ENCODE assay signal across 1 cellular context in the genomic region with DNA sequence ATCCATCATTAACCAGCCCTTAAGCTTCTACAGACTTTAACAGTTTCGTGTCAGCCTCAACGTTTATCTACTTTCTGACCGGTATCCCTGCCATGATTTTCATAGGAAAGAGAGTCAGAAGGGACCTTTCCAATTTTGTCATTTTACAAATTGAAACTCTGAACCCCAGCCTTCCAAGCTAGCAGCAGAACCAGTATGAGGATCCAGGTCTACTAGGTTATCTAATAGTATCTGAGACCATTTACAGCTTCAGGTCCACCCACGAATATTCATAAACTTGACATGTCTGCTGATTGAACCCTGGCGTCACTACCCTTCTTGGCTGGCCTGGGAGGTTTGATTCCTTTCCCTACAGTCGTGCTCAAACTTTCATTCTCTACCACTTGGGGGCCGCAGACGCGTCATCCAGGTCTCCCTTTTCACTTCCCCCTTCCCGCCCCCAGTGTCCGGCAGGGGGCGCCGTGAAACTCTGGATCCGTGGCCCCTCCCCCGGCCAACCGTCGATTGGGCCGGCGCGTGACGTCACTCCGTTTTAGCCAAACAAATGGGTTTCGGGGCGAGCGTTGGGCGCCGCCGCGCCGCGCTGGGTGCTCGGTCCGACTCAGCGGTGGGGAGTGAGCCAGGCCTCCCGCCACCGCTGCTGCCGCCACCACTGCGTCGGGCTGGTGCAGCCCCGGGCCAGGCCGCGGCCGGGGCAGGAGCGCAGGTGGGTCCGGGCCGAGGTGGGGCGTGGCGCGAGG.
A peak's percentile ranks its signal among the peaks of the same experiment; 100 is the strongest.
TF ChIP-seq lines count a peak whose summit lies in the region.

Gene FBXO34, plus strand, starts transcription at position 590 of the 740 bp plus-strand sequence. CDS start 78,970 bp downstream, outside the sequence.

TF ChIP-seq in K562, 482 proteins besides CTCF, POLR2A, EP300 and RAD21 (continued from another document and continues in another):
- TF ChIP-seq SMARCE1 (IDR thresholded peaks at IDR 0.05) (peak; percentile 34; the same call in 1 of the 2 replicates), ZNF507 (tag; conservative IDR thresholded peaks at IDR 0.05) (no peak), ADNP (tag; IDR thresholded peaks at IDR 0.05) (no peak), TFAP4 (CRISPR knock-in tag; IDR thresholded peaks at IDR 0.05; ENCODE audit: borderline replicate concordance) (peak; percentile 67; the same call in 1 of the 2 replicates), CTCFL (IDR thresholded peaks at IDR 0.05; ENCODE audit: borderline replicate concordance, insufficient read depth, low read depth, low read length, poor library complexity, severe bottlenecking) (peak; percentile 93), EHMT2 (IDR thresholded peaks at IDR 0.05) (peak; percentile 31; the same call in 1 of the 2 replicates), NCOA6 (IDR thresholded peaks at IDR 0.05) (no peak), ZNF347 (CRISPR knock-in tag; IDR thresholded peaks at IDR 0.05; ENCODE audit: low read depth) (no peak), KLF10 (CRISPR knock-in tag; IDR thresholded peaks at IDR 0.05) (no peak), HMGN3 (IDR thresholded peaks at IDR 0.05; ENCODE audit: borderline replicate concordance, extremely low read depth, insufficient read length, low read depth, low read length) (peak; percentile 74), PHB (CRISPR knock-in tag; IDR thresholded peaks at IDR 0.05) (no peak), E2F3 (CRISPR knock-in tag; IDR thresholded peaks at IDR 0.05) (no peak), ZNF699 (CRISPR knock-in tag; IDR thresholded peaks at IDR 0.05; ENCODE audit: insufficient replicate concordance) (no peak), ZBTB7A (IDR thresholded peaks at IDR 0.05; ENCODE audit: borderline replicate concordance, control insufficient read depth, low read depth, low read length) (peak; percentile 43; the same call in 1 of the 2 replicates), CSDE1 (IDR thresholded peaks at IDR 0.05) (no peak), RCOR1 (IDR thresholded peaks at IDR 0.05; ENCODE audit: borderline replicate concordance in 1 of 2, low read depth in 2 of 2, low read length in 2 of 2) (peak in 1 of 2 experiments; percentile 57; a peak in 1 of 4 replicates), CBFB (CRISPR knock-in tag; IDR thresholded peaks at IDR 0.05) (no peak), DPF2 (IDR thresholded peaks at IDR 0.05) (no peak), SMAD2 (IDR thresholded peaks at IDR 0.05; ENCODE audit: low read depth, low read length) (no peak), SREBF2 (CRISPR knock-in tag; IDR thresholded peaks at IDR 0.05) (no peak), ARID1B (IDR thresholded peaks at IDR 0.05) (peak; percentile 31; the same call in 1 of the 2 replicates), NCOA1 (IDR thresholded peaks at IDR 0.05; ENCODE audit: low read depth) (peak; percentile 52; the same call in 1 of the 2 replicates), SMARCA4 (IDR thresholded peaks at IDR 0.05) (no peak), ZNF766 (CRISPR knock-in tag; conservative IDR thresholded peaks at IDR 0.05) (no peak; the same call in 1 of the 2 replicates), ZNF436 (CRISPR knock-in tag; IDR thresholded peaks at IDR 0.05) (no peak), MTA3 (IDR thresholded peaks at IDR 0.05; ENCODE audit: borderline replicate concordance) (peak; percentile 88; the same call in 1 of the 2 replicates)
- TF ChIP-seq, protein P1, sequence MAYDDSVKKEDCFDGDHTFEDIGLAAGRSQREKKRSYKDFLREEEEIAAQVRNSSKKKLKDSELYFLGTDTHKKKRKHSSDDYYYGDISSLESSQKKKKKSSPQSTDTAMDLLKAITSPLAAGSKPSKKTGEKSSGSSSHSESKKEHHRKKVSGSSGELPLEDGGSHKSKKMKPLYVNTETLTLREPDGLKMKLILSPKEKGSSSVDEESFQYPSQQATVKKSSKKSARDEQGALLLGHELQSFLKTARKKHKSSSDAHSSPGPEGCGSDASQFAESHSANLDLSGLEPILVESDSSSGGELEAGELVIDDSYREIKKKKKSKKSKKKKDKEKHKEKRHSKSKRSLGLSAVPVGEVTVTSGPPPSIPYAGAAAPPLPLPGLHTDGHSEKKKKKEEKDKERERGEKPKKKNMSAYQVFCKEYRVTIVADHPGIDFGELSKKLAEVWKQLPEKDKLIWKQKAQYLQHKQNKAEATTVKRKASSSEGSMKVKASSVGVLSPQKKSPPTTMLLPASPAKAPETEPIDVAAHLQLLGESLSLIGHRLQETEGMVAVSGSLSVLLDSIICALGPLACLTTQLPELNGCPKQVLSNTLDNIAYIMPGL (CRISPR knock-in tag; IDR thresholded peaks at IDR 0.05): no peak
- TF ChIP-seq, protein P2, sequence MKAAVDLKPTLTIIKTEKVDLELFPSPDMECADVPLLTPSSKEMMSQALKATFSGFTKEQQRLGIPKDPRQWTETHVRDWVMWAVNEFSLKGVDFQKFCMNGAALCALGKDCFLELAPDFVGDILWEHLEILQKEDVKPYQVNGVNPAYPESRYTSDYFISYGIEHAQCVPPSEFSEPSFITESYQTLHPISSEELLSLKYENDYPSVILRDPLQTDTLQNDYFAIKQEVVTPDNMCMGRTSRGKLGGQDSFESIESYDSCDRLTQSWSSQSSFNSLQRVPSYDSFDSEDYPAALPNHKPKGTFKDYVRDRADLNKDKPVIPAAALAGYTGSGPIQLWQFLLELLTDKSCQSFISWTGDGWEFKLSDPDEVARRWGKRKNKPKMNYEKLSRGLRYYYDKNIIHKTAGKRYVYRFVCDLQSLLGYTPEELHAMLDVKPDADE (conservative IDR thresholded peaks at IDR 0.05; ENCODE audit: control insufficient read depth, low read depth, low read length): peak; percentile 64; the same call in 1 of the 2 replicates
- TF ChIP-seq, protein P3, sequence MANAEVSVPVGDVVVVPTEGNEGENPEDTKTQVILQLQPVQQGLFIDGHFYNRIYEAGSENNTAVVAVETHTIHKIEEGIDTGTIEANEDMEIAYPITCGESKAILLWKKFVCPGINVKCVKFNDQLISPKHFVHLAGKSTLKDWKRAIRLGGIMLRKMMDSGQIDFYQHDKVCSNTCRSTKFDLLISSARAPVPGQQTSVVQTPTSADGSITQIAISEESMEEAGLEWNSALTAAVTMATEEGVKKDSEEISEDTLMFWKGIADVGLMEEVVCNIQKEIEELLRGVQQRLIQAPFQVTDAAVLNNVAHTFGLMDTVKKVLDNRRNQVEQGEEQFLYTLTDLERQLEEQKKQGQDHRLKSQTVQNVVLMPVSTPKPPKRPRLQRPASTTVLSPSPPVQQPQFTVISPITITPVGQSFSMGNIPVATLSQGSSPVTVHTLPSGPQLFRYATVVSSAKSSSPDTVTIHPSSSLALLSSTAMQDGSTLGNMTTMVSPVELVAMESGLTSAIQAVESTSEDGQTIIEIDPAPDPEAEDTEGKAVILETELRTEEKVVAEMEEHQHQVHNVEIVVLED (CRISPR knock-in tag; IDR thresholded peaks at IDR 0.05): peak; percentile 83
- TF ChIP-seq, protein P4, sequence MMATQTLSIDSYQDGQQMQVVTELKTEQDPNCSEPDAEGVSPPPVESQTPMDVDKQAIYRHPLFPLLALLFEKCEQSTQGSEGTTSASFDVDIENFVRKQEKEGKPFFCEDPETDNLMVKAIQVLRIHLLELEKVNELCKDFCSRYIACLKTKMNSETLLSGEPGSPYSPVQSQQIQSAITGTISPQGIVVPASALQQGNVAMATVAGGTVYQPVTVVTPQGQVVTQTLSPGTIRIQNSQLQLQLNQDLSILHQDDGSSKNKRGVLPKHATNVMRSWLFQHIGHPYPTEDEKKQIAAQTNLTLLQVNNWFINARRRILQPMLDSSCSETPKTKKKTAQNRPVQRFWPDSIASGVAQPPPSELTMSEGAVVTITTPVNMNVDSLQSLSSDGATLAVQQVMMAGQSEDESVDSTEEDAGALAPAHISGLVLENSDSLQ (IDR thresholded peaks at IDR 0.05): peak; percentile 56
- TF ChIP-seq, protein P5, sequence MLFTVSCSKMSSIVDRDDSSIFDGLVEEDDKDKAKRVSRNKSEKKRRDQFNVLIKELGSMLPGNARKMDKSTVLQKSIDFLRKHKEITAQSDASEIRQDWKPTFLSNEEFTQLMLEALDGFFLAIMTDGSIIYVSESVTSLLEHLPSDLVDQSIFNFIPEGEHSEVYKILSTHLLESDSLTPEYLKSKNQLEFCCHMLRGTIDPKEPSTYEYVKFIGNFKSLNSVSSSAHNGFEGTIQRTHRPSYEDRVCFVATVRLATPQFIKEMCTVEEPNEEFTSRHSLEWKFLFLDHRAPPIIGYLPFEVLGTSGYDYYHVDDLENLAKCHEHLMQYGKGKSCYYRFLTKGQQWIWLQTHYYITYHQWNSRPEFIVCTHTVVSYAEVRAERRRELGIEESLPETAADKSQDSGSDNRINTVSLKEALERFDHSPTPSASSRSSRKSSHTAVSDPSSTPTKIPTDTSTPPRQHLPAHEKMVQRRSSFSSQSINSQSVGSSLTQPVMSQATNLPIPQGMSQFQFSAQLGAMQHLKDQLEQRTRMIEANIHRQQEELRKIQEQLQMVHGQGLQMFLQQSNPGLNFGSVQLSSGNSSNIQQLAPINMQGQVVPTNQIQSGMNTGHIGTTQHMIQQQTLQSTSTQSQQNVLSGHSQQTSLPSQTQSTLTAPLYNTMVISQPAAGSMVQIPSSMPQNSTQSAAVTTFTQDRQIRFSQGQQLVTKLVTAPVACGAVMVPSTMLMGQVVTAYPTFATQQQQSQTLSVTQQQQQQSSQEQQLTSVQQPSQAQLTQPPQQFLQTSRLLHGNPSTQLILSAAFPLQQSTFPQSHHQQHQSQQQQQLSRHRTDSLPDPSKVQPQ (CRISPR knock-in tag; IDR thresholded peaks at IDR 0.05; ENCODE audit: borderline replicate concordance): no peak
- TF ChIP-seq, protein P6, sequence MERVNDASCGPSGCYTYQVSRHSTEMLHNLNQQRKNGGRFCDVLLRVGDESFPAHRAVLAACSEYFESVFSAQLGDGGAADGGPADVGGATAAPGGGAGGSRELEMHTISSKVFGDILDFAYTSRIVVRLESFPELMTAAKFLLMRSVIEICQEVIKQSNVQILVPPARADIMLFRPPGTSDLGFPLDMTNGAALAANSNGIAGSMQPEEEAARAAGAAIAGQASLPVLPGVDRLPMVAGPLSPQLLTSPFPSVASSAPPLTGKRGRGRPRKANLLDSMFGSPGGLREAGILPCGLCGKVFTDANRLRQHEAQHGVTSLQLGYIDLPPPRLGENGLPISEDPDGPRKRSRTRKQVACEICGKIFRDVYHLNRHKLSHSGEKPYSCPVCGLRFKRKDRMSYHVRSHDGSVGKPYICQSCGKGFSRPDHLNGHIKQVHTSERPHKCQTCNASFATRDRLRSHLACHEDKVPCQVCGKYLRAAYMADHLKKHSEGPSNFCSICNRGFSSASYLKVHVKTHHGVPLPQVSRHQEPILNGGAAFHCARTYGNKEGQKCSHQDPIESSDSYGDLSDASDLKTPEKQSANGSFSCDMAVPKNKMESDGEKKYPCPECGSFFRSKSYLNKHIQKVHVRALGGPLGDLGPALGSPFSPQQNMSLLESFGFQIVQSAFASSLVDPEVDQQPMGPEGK (CRISPR knock-in tag; IDR thresholded peaks at IDR 0.05; ENCODE audit: borderline replicate concordance): no peak
- TF ChIP-seq, protein P7, sequence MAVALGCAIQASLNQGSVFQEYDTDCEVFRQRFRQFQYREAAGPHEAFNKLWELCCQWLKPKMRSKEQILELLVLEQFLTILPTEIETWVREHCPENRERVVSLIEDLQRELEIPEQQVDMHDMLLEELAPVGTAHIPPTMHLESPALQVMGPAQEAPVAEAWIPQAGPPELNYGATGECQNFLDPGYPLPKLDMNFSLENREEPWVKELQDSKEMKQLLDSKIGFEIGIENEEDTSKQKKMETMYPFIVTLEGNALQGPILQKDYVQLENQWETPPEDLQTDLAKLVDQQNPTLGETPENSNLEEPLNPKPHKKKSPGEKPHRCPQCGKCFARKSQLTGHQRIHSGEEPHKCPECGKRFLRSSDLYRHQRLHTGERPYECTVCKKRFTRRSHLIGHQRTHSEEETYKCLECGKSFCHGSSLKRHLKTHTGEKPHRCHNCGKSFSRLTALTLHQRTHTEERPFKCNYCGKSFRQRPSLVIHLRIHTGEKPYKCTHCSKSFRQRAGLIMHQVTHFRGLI (CRISPR knock-in tag; IDR thresholded peaks at IDR 0.05): no peak
